2 cellular contexts compared by ENCODE assay signal in genomic region chr6:166935353-166935752, GRCh38.
TF ChIP-seq lines count a peak whose summit lies in the region.

No MANE protein-coding gene starts in this region.

TF ChIP-seq in GM12878, 131 proteins besides CTCF, POLR2A, EP300 and RAD21 (continued from another document):
- no peak for TF ChIP-seq SMARCA5 (IDR thresholded peaks at IDR 0.05)
- TF ChIP-seq NR2F1 (conservative IDR thresholded peaks at IDR 0.05): no peak
- no peak for TF ChIP-seq SREBF1 (IDR thresholded peaks at IDR 0.05; ENCODE audit: low read length)
- no peak for TF ChIP-seq YBX1 (IDR thresholded peaks at IDR 0.05)
- no peak for TF ChIP-seq IRF3 (IDR thresholded peaks at IDR 0.05)
- no peak for TF ChIP-seq IRF5 (IDR thresholded peaks at IDR 0.05; ENCODE audit: borderline replicate concordance)
- no peak for TF ChIP-seq MTA3 (IDR thresholded peaks at IDR 0.05; ENCODE audit: borderline replicate concordance, low read length)
- no peak for TF ChIP-seq FOXK2 (IDR thresholded peaks at IDR 0.05)
- no peak for TF ChIP-seq PAX5 (IDR thresholded peaks at IDR 0.05; ENCODE audit: borderline replicate concordance, low read depth, low read length)
- TF ChIP-seq SIN3A (IDR thresholded peaks at IDR 0.05; ENCODE audit: low read depth, low read length): no peak
- no peak for TF ChIP-seq ZZZ3 (IDR thresholded peaks at IDR 0.05; ENCODE audit: control insufficient read depth, insufficient read length, low read depth)
- TF ChIP-seq BCL3 (IDR thresholded peaks at IDR 0.05; ENCODE audit: borderline replicate concordance, insufficient read depth, low read depth, low read length, poor library complexity, severe bottlenecking): no peak
- no peak for TF ChIP-seq SMC3 (IDR thresholded peaks at IDR 0.05; ENCODE audit: borderline replicate concordance, low read length)
- TF ChIP-seq ZBTB4 (CRISPR knock-in tag; IDR thresholded peaks at IDR 0.05): no peak

TF ChIP-seq in WTC11, 78 proteins besides CTCF, POLR2A, EP300 and RAD21 (continued from another document):
- TF ChIP-seq AFF4 (CRISPR knock-in tag; IDR thresholded peaks at IDR 0.05; ENCODE audit: borderline replicate concordance) (no peak), EMX1 (CRISPR knock-in tag; IDR thresholded peaks at IDR 0.05) (no peak), ZMAT4 (CRISPR knock-in tag; IDR thresholded peaks at IDR 0.05) (no peak), PRDM15 (CRISPR knock-in tag; IDR thresholded peaks at IDR 0.05) (no peak), IRF1 (CRISPR knock-in tag; IDR thresholded peaks at IDR 0.05) (no peak), HMGXB4 (CRISPR knock-in tag; IDR thresholded peaks at IDR 0.05) (no peak)
